ENCODE assay signal across 15 cellular contexts in genomic region chr19:40341601-40342482, GRCh38. TPM values are rescaled to one million over a fixed set of nuclear protein-coding genes. Genes with fewer than 3 reads are reported as not detected.
DNase-seq lines count a peak whose midpoint lies in the region; ATAC-seq, FAIRE-seq and TF ChIP-seq lines count a peak whose summit lies in the region.
"Had no signal": no experiment of that assay in that cellular context is flagged by ENCODE, and none has a peak within 500 bp of the region (broad histone marks: within the 10 kb centered on the region; RNA-seq: fewer than 3 reads in every experiment).

No MANE protein-coding gene starts in this region.

- in situ Hi-C loops in K562 (cut with MboI): no loop called here
- in situ Hi-C loops in HepG2 (cut with HindIII; ENCODE audit: extremely low pct_ligation_motif_present, low pct_unique_long_range_greater_than_20kb): no loop called here

- FAIRE-seq in K562 (lab: Jason Lieb, UNC) (peak; percentile 60), HepG2 (lab: Jason Lieb, UNC) (no peak)

- H3K36me3 ChIP-seq in BLaER1 (peaks cover 66% of the 10 kb centered on the region), K562 (ENCODE audit: control insufficient read depth, insufficient read depth, low read length) (peaks cover 49% of the 10 kb centered on the region; the same call in 2 of the 3 replicates), left ventricle myocardium inferior (peaks cover 15% of the 10 kb centered on the region), psoas muscle (ENCODE audit: insufficient read depth in 1 of 2, low read depth in 1 of 2) (peaks cover 0 to 20% of the 10 kb centered on the region in 2 donors), HepG2 (replicated peaks in 1 of 2; ENCODE audit: control insufficient read depth in 1 of 2, insufficient read depth in 2 of 2, low read length in 2 of 2) (peaks cover 0 to 8% of the 10 kb centered on the region in 2 experiments; a peak in 1 of 5 replicates)

- no peak; the same call in 2 of the 3 replicates for ATAC-seq in K562
- ATAC-seq in psoas muscle: peak; percentile 96 to 97 (median 96)
- ATAC-seq in HepG2: no peak
- ATAC-seq: HCT116 had no signal

- BruUV-seq in K562 (replicated peaks; lab: Mats Ljungman, UMichigan): no TSS peak
- no TSS peak for BruUV-seq in HepG2 (replicated peaks; lab: Mats Ljungman, UMichigan)

- TF ChIP-seq EP300 in K562 (IDR thresholded peaks at IDR 0.05; ENCODE audit: low read length) (no peak), HepG2 (IDR thresholded peaks at IDR 0.05; ENCODE audit: low read depth in 2 of 2, low read length in 2 of 2) (no peak), HepG2 (CRISPR knock-in tag; IDR thresholded peaks at IDR 0.05; ENCODE audit: borderline replicate concordance) (no peak)

- H4K20me1 ChIP-seq in BLaER1 (peaks cover 34% of the 10 kb centered on the region; the same call in 1 of the 2 replicates), K562 (replicated peaks; ENCODE audit: control insufficient read depth, insufficient read depth, low read length) (no peaks in the 10 kb centered on the region; the same call in none of the 2 replicates), HepG2 (ENCODE audit: insufficient read depth, low read length) (no peaks in the 10 kb centered on the region; the same call in 1 of the 2 replicates)

- no peak overlapping the region for H2AFZ ChIP-seq in K562 (ENCODE audit: low read depth, low read length)
- no peak overlapping the region for H2AFZ ChIP-seq in HepG2 (ENCODE audit: low read length)

- no peak for TF ChIP-seq POLR2A in K562 (conservative IDR thresholded peaks at IDR 0.05)
- TF ChIP-seq POLR2A in HepG2 (IDR thresholded peaks at IDR 0.05; ENCODE audit: insufficient read depth in 1 of 2, low read depth in 2 of 2, low read length in 2 of 2): no peak

- H3K4me3 ChIP-seq in BLaER1: no peak overlapping the region
- H3K4me3 ChIP-seq in K562: no peak overlapping the region
- H3K4me3 ChIP-seq in left ventricle myocardium inferior: peak overlapping the region; percentile 49
- H3K4me3 ChIP-seq in psoas muscle: peak overlapping the region; percentile 49
- no peak overlapping the region for H3K4me3 ChIP-seq in HepG2 (replicated peaks in 1 of 3; ENCODE audit: insufficient read depth in 1 of 3, low read depth in 2 of 3, low read length in 3 of 3)

- 74% methylated on average over 9 of the region's 9 CpGs for WGBS in K562 (ENCODE audit: insufficient coverage, low coverage, missing lambda C conversion rate)
- WGBS in psoas muscle, 3 donors: 32 to 34% (median 33%) methylated on average over 9 of the region's 9 CpGs
- 91% methylated on average over 7 of the region's 9 CpGs for WGBS in HepG2 (ENCODE audit: low lambda C conversion rate)

- H3K27me3 ChIP-seq in BLaER1 (no peaks in the 10 kb centered on the region), K562 (ENCODE audit: control insufficient read depth in 2 of 2, insufficient read depth in 2 of 2, low read length in 2 of 2) (no peaks in the 10 kb centered on the region), left ventricle myocardium inferior (ENCODE audit: low read depth) (no peaks in the 10 kb centered on the region), psoas muscle (ENCODE audit: insufficient read depth in 3 of 3, low read length in 2 of 3) (no peaks in the 10 kb centered on the region), HepG2 (ENCODE audit: control insufficient read depth in 1 of 2, insufficient read depth in 2 of 2, low read length in 2 of 2) (no peaks in the 10 kb centered on the region)
- H3K27me3 ChIP-seq: BE2C, neutrophil had no signal

- DNase-seq in K562 (ENCODE audit: extremely low read depth in 1 of 4, low spot score in 3 of 4): no peak
- DNase-seq in left ventricle myocardium inferior: peak; percentile 85
- peak; percentile 84 to 94 for DNase-seq in psoas muscle
- no peak for DNase-seq in mucosa of gallbladder (ENCODE audit: low spot score)
- no peak for DNase-seq in MV-4-11 (lab: John Stamatoyannopoulos, UW)
- DNase-seq in HepG2 (ENCODE audit: low spot score): no peak
- DNase-seq in NCI-H2196 (lab: John Stamatoyannopoulos, UW; ENCODE audit: unreplicated experiment): no peak
- DNase-seq: activated gamma-delta T cell treated with Interleukin-2 at 50 U/mL for 16 hours; BE2C; effector CD8-positive, alpha-beta T cell; NCI-H446; SIG-M5 had no signal

- H3K9me1 ChIP-seq in K562 (ENCODE audit: control insufficient read depth, insufficient read depth, low read length): peaks cover 3% of the 10 kb centered on the region

- H3K4me1 ChIP-seq in BLaER1: peaks cover 6% of the 10 kb centered on the region
- peaks cover 3% of the 10 kb centered on the region in 2 experiments; a peak in 2 of 5 replicates for H3K4me1 ChIP-seq in K562 (replicated peaks in 1 of 2; ENCODE audit: control insufficient read depth in 2 of 2, insufficient read depth in 2 of 2, low read length in 2 of 2)
- peaks cover 75% of the 10 kb centered on the region for H3K4me1 ChIP-seq in left ventricle myocardium inferior
- peaks cover 25% of the 10 kb centered on the region for H3K4me1 ChIP-seq in psoas muscle
- H3K4me1 ChIP-seq in HepG2 (ENCODE audit: insufficient read depth, low read length): peaks cover 2% of the 10 kb centered on the region; the same call in 1 of the 2 replicates
- H3K4me1 ChIP-seq: BE2C had no signal

- peaks cover 40% of the 10 kb centered on the region for H3K79me2 ChIP-seq in K562 (ENCODE audit: control insufficient read depth, insufficient read depth, low read length)
- peaks cover 9% of the 10 kb centered on the region for H3K79me2 ChIP-seq in HepG2 (ENCODE audit: insufficient read depth, low read length)

- no peak for TF ChIP-seq CTCF in K562 (IDR thresholded peaks at IDR 0.05 in 2 of 3, conservative IDR thresholded peaks at IDR 0.05 in 1 of 3; ENCODE audit: insufficient read depth in 2 of 3, low read depth in 1 of 3, low read length in 3 of 3)
- no peak for TF ChIP-seq CTCF in left ventricle myocardium inferior (IDR thresholded peaks at IDR 0.05; ENCODE audit: borderline replicate concordance)
- no peak for TF ChIP-seq CTCF in psoas muscle (IDR thresholded peaks at IDR 0.05)
- no peak for TF ChIP-seq CTCF in HepG2 (CRISPR knock-in tag; IDR thresholded peaks at IDR 0.05)

- H3K27ac ChIP-seq in BLaER1 (no peak overlapping the region), K562 (ENCODE audit: extremely low read depth, low read depth, low read length) (no peak overlapping the region), left ventricle myocardium inferior (replicated peaks) (peak overlapping the region; percentile 93), psoas muscle (peak overlapping the region; percentile 91), HepG2 (ENCODE audit: extremely low read length, insufficient read depth, low read length) (no peak overlapping the region)
- H3K27ac ChIP-seq: neutrophil had no signal

- CTCF ChIA-PET in K562 (lab: Yijun Ruan, JAX; ENCODE audit: low intra/inter-chr PET ratio) (no interaction called here), HepG2 (lab: Yijun Ruan, JAX; ENCODE audit: low intra/inter-chr PET ratio, low total read pairs) (no interaction called here)

- POLR2A ChIA-PET in K562 (lab: Yijun Ruan, JAX) (interaction anchor here (0.6 to 1.6 kb wide), 6 partner anchors 13 to 1051 kb away, joined by 3 to 4 read pairs (median 3); no protein-coding TSS in a partner anchor), HepG2 (lab: Yijun Ruan, JAX) (no interaction called here)

- H3K9me3 ChIP-seq in BLaER1 (no peaks in the 10 kb centered on the region), K562 (replicated peaks; ENCODE audit: control insufficient read depth, insufficient read depth, low read depth, low read length) (no peaks in the 10 kb centered on the region), left ventricle myocardium inferior (replicated peaks) (no peaks in the 10 kb centered on the region), psoas muscle (no peaks in the 10 kb centered on the region), HepG2 (ENCODE audit: low read length) (no peaks in the 10 kb centered on the region)
- H3K9me3 ChIP-seq: BE2C, neutrophil had no signal

- intact Hi-C loops in K562 (cut with micrococcal nuclease): no loop called here
- intact Hi-C loops in left ventricle myocardium inferior (cut with micrococcal nuclease): no loop called here
- intact Hi-C loops in psoas muscle (cut with DNase I): loop anchor here in 1 of 2 donors (5.0 kb wide), 1 partner anchor 70 kb away; the partner anchor contains the start of gene PRX
- intact Hi-C loops in HepG2 (cut with micrococcal nuclease; ENCODE audit: unreplicated experiment): loop anchor here (10.0 kb wide), 1 partner anchor 83 kb away; the partner anchor contains the start of gene SERTAD1

- H3K9ac ChIP-seq in BLaER1: 0 out of 2 replicates have a peak overlapping the region, but pooled peaks have one; percentile 10
- peak overlapping the region in 1 of 2 experiments; percentile 84; a peak in 2 of 4 replicates for H3K9ac ChIP-seq in K562 (ENCODE audit: insufficient read depth in 1 of 2, low read depth in 2 of 2, low read length in 2 of 2)
- H3K9ac ChIP-seq in HepG2 (ENCODE audit: insufficient read depth, low read depth, low read length): no peak overlapping the region

- H3K4me2 ChIP-seq in BLaER1 (no peak overlapping the region), K562 (ENCODE audit: insufficient read depth, low read length) (no peak overlapping the region), HepG2 (ENCODE audit: low read depth, low read length) (no peak overlapping the region)

- TF ChIP-seq RAD21 in K562 (CRISPR knock-in tag; conservative IDR thresholded peaks at IDR 0.05 in 1 of 2, IDR thresholded peaks at IDR 0.05 in 1 of 2) (no peak), HepG2 (CRISPR knock-in tag; IDR thresholded peaks at IDR 0.05) (no peak)

RNA-seq across cellular contexts. Expression of gene C19orf47, which starts 6.4 kb away (rescaled TPM):
- 54.6 and 104 TPM in 2 replicates for total RNA-seq in K562 (2011; cell fraction: chromatin; rRNA removed; ENCODE audit: low replicate concordance)
- 38.6 and 39.2 TPM in 2 replicates for total RNA-seq in K562 (2011; cell fraction: nucleolus; rRNA removed)
- total RNA-seq in K562 (2011; cell fraction: nucleoplasm; rRNA removed): 46.7 and 47.2 TPM in 2 replicates
- total RNA-seq in K562 (2014; rRNA removed) (15.8 and 18.7 TPM in 2 replicates), K562 (2014; rRNA removed; fragmentation: Illumina TruSeq; extraction: Trizol) (3.3 and 4.0 TPM in 2 replicates), K562 (2015; rRNA removed; fragmentation: Illumina TruSeq; extraction: Trizol) (9.6 and 11.0 TPM in 2 replicates), K562 (2021) (26.1 and 27.3 TPM in 2 replicates), left ventricle myocardium inferior (166 TPM), psoas muscle (100 to 1,000 TPM; 220 to 299 (median 285) TPM), mucosa of gallbladder (13.2 TPM), HepG2 (2016; rRNA removed; fragmentation: Illumina TruSeq; extraction: Trizol) (6.8 and 8.1 TPM in 2 replicates)
- polyA plus RNA-seq in K562 (2011; rRNA removed) (21.6 and 24.9 TPM in 2 replicates), K562 (2014; fragmentation: Illumina TruSeq; extraction: Trizol) (15.2 and 18.3 TPM in 2 replicates), K562 (2014; fragmentation: Nextera tagmentation; extraction: Ambion mirVana) (under 1 TPM; 0.08 to 0.66 TPM), K562 (2014; rRNA removed) (14.7 and 20.5 TPM in 2 replicates), psoas muscle (100 to 1,000 TPM; 368 to 436 (median 429) TPM), HepG2 (2011; rRNA removed) (10.6 and 11.1 TPM in 2 replicates)
- polyA plus RNA-seq in K562 (2011; cell fraction: cytosol; rRNA removed): 20.1 and 41.9 TPM in 2 replicates
- polyA plus RNA-seq in K562 (2011; cell fraction: nucleus; rRNA removed): 26.9 and 32.6 TPM in 2 replicates
- 14.8 and 15.2 TPM in 2 replicates for polyA plus RNA-seq in K562 (2012)
- 25.2 and 45.6 TPM in 2 replicates for polyA minus RNA-seq in K562 (2011; rRNA and poly(A)+ RNA removed)
- polyA minus RNA-seq in K562 (2011; cell fraction: cytosol; rRNA and poly(A)+ RNA removed): 13.1 and 23.2 TPM in 2 replicates
- polyA minus RNA-seq in K562 (2011; cell fraction: nucleus; rRNA and poly(A)+ RNA removed): 12.1 and 14.4 TPM in 2 replicates
- 12.5 and 13.5 TPM in 2 replicates for total RNA-seq in HepG2 (2016; cell fraction: cytosol; rRNA removed; fragmentation: Illumina TruSeq; extraction: Trizol; ENCODE audit: low read depth)
- 5.6 and 9.0 TPM in 2 replicates for total RNA-seq in HepG2 (2016; cell fraction: insoluble cytoplasmic fraction; rRNA removed; fragmentation: Illumina TruSeq; extraction: Trizol)
- total RNA-seq in HepG2 (2016; cell fraction: membrane; rRNA removed; fragmentation: Illumina TruSeq; extraction: Trizol): 18.7 and 22.9 TPM in 2 replicates
- 3.6 and 5.4 TPM in 2 replicates for total RNA-seq in HepG2 (2016; cell fraction: nucleus; rRNA removed; fragmentation: Illumina TruSeq; extraction: Trizol)
- 6.7 and 7.2 TPM in 2 replicates for polyA plus RNA-seq in HepG2 (2011; cell fraction: cytosol; rRNA removed)
- polyA plus RNA-seq in HepG2 (2011; cell fraction: nucleus; rRNA removed): 10.7 and 10.8 TPM in 2 replicates
- polyA plus RNA-seq in HepG2 (2012): 3.6 and 4.2 TPM in 2 replicates
- polyA plus RNA-seq in HepG2 (2016; cell fraction: cytosol; fragmentation: Illumina TruSeq; extraction: Trizol; ENCODE audit: low read depth): 12.8 and 17.0 TPM in 2 replicates
- 9.6 and 11.1 TPM in 2 replicates for polyA plus RNA-seq in HepG2 (2016; cell fraction: insoluble cytoplasmic fraction; fragmentation: Illumina TruSeq; extraction: Trizol; ENCODE audit: low read depth)
- 23.8 and 24.6 TPM in 2 replicates for polyA plus RNA-seq in HepG2 (2016; cell fraction: membrane; fragmentation: Illumina TruSeq; extraction: Trizol; ENCODE audit: low read depth)
- 12.8 and 13.4 TPM in 2 replicates for polyA plus RNA-seq in HepG2 (2016; cell fraction: nucleus; fragmentation: Illumina TruSeq; extraction: Trizol; ENCODE audit: insufficient read depth, low read depth)
- polyA minus RNA-seq in HepG2 (2011; rRNA and poly(A)+ RNA removed; ENCODE audit: low replicate concordance): 18.0 and 74.8 TPM in 2 replicates
- 7.0 and 8.4 TPM in 2 replicates for polyA minus RNA-seq in HepG2 (2011; cell fraction: cytosol; rRNA and poly(A)+ RNA removed)
- polyA minus RNA-seq in HepG2 (2011; cell fraction: nucleus; rRNA and poly(A)+ RNA removed): 6.8 and 7.3 TPM in 2 replicates

RNA-seq across cellular contexts. Expression of gene PLD3, which starts 6.7 kb away (rescaled TPM):
- total RNA-seq in K562 (2011; cell fraction: chromatin; rRNA removed; ENCODE audit: low replicate concordance): 107 and 382 TPM in 2 replicates
- 428 and 489 TPM in 2 replicates for total RNA-seq in K562 (2011; cell fraction: nucleolus; rRNA removed)
- total RNA-seq in K562 (2011; cell fraction: nucleoplasm; rRNA removed): 273 and 275 TPM in 2 replicates
- 112 and 167 TPM in 2 replicates for total RNA-seq in K562 (2014; rRNA removed)
- total RNA-seq in K562 (2014; rRNA removed; fragmentation: Illumina TruSeq; extraction: Trizol): 25.6 and 32.7 TPM in 2 replicates
- 63.5 and 72.9 TPM in 2 replicates for total RNA-seq in K562 (2015; rRNA removed; fragmentation: Illumina TruSeq; extraction: Trizol)
- total RNA-seq in K562 (2021): 121 and 128 TPM in 2 replicates
- 72.7 and 167 TPM in 2 replicates for polyA plus RNA-seq in K562 (2011; rRNA removed)
- polyA plus RNA-seq in K562 (2011; cell fraction: cytosol; rRNA removed): 103 and 259 TPM in 2 replicates
- polyA plus RNA-seq in K562 (2011; cell fraction: nucleus; rRNA removed): 92.2 and 141 TPM in 2 replicates
- polyA plus RNA-seq in K562 (2012): 172 and 394 TPM in 2 replicates
- polyA plus RNA-seq in K562 (2014; fragmentation: Illumina TruSeq; extraction: Trizol): 79.3 and 129 TPM in 2 replicates
- 1 to 10 TPM; 2.3 to 5.8 TPM for polyA plus RNA-seq in K562 (2014; fragmentation: Nextera tagmentation; extraction: Ambion mirVana)
- 81.6 and 91.2 TPM in 2 replicates for polyA plus RNA-seq in K562 (2014; rRNA removed)
- polyA minus RNA-seq in K562 (2011; rRNA and poly(A)+ RNA removed): 36.8 and 45.4 TPM in 2 replicates
- 168 and 196 TPM in 2 replicates for polyA minus RNA-seq in K562 (2011; cell fraction: cytosol; rRNA and poly(A)+ RNA removed)
- 38.8 and 46.8 TPM in 2 replicates for polyA minus RNA-seq in K562 (2011; cell fraction: nucleus; rRNA and poly(A)+ RNA removed)
- total RNA-seq in left ventricle myocardium inferior: 156 TPM
- 100 to 1,000 TPM in 1 of 4 donors, 10 to 100 TPM in 3; 77.8 to 116 (median 85.0) TPM for total RNA-seq in psoas muscle
- polyA plus RNA-seq in psoas muscle: 10 to 100 TPM; 60.2 to 87.3 (median 64.9) TPM
- 224 TPM for total RNA-seq in mucosa of gallbladder
- 26.8 and 45.7 TPM in 2 replicates for total RNA-seq in HepG2 (2016; rRNA removed; fragmentation: Illumina TruSeq; extraction: Trizol)
- total RNA-seq in HepG2 (2016; cell fraction: cytosol; rRNA removed; fragmentation: Illumina TruSeq; extraction: Trizol; ENCODE audit: low read depth): 18.2 and 19.0 TPM in 2 replicates
- total RNA-seq in HepG2 (2016; cell fraction: insoluble cytoplasmic fraction; rRNA removed; fragmentation: Illumina TruSeq; extraction: Trizol): 29.0 and 47.3 TPM in 2 replicates
- 26.1 and 41.8 TPM in 2 replicates for total RNA-seq in HepG2 (2016; cell fraction: membrane; rRNA removed; fragmentation: Illumina TruSeq; extraction: Trizol)
- 37.3 and 42.7 TPM in 2 replicates for total RNA-seq in HepG2 (2016; cell fraction: nucleus; rRNA removed; fragmentation: Illumina TruSeq; extraction: Trizol)
- 164 and 203 TPM in 2 replicates for polyA plus RNA-seq in HepG2 (2011; rRNA removed)
- 105 and 149 TPM in 2 replicates for polyA plus RNA-seq in HepG2 (2011; cell fraction: cytosol; rRNA removed)
- 114 and 115 TPM in 2 replicates for polyA plus RNA-seq in HepG2 (2011; cell fraction: nucleus; rRNA removed)
- polyA plus RNA-seq in HepG2 (2012): 107 and 135 TPM in 2 replicates
- polyA plus RNA-seq in HepG2 (2016; cell fraction: cytosol; fragmentation: Illumina TruSeq; extraction: Trizol; ENCODE audit: low read depth): 16.6 and 27.8 TPM in 2 replicates
- 36.6 and 37.2 TPM in 2 replicates for polyA plus RNA-seq in HepG2 (2016; cell fraction: insoluble cytoplasmic fraction; fragmentation: Illumina TruSeq; extraction: Trizol; ENCODE audit: low read depth)
- 34.7 and 44.6 TPM in 2 replicates for polyA plus RNA-seq in HepG2 (2016; cell fraction: membrane; fragmentation: Illumina TruSeq; extraction: Trizol; ENCODE audit: low read depth)
- polyA plus RNA-seq in HepG2 (2016; cell fraction: nucleus; fragmentation: Illumina TruSeq; extraction: Trizol; ENCODE audit: insufficient read depth, low read depth): 75.1 and 78.1 TPM in 2 replicates
- 86.0 and 162 TPM in 2 replicates for polyA minus RNA-seq in HepG2 (2011; rRNA and poly(A)+ RNA removed; ENCODE audit: low replicate concordance)
- 72.3 and 102 TPM in 2 replicates for polyA minus RNA-seq in HepG2 (2011; cell fraction: cytosol; rRNA and poly(A)+ RNA removed)
- 23.6 and 31.3 TPM in 2 replicates for polyA minus RNA-seq in HepG2 (2011; cell fraction: nucleus; rRNA and poly(A)+ RNA removed)

RNA-seq across cellular contexts. Expression of gene HIPK4, which starts 48.1 kb away (rescaled TPM):
- not detected in 2 replicates for total RNA-seq in K562 (2011; cell fraction: chromatin; rRNA removed; ENCODE audit: low replicate concordance)
- total RNA-seq in K562 (2011; cell fraction: nucleolus; rRNA removed): 0.13 TPM in 1 of 2 replicates, not detected in the other
- 0.31 TPM in 1 of 2 replicates, not detected in the other for total RNA-seq in K562 (2011; cell fraction: nucleoplasm; rRNA removed)
- total RNA-seq in K562 (2014; rRNA removed) (0.08 TPM in 1 of 2 replicates, not detected in the other), K562 (2014; rRNA removed; fragmentation: Illumina TruSeq; extraction: Trizol) (not detected in 2 replicates), K562 (2015; rRNA removed; fragmentation: Illumina TruSeq; extraction: Trizol) (not detected in 2 replicates), K562 (2021) (0.07 and 0.09 TPM in 2 replicates), left ventricle myocardium inferior (not detected), psoas muscle (under 1 TPM in 2 of 4 donors, not detected in 2; 0.08 to 0.11 TPM), mucosa of gallbladder (not detected), HepG2 (2016; rRNA removed; fragmentation: Illumina TruSeq; extraction: Trizol) (not detected in 2 replicates)
- polyA plus RNA-seq in K562 (2011; rRNA removed) (0.06 TPM in 1 of 2 replicates, not detected in the other), K562 (2014; fragmentation: Illumina TruSeq; extraction: Trizol) (not detected in 2 replicates), K562 (2014; fragmentation: Nextera tagmentation; extraction: Ambion mirVana) (not detected), K562 (2014; rRNA removed) (0.05 TPM in 1 of 2 replicates, not detected in the other), psoas muscle (under 1 TPM in 1 of 3 donors, not detected in 2; 0.03 TPM), HepG2 (2011; rRNA removed) (0.03 TPM in 1 of 2 replicates, not detected in the other)
- polyA plus RNA-seq in K562 (2011; cell fraction: cytosol; rRNA removed): 0.06 TPM in 2 replicates
- 0.10 TPM in 1 of 2 replicates, not detected in the other for polyA plus RNA-seq in K562 (2011; cell fraction: nucleus; rRNA removed)
- polyA plus RNA-seq in K562 (2012): 0.08 and 0.10 TPM in 2 replicates
- not detected in 2 replicates for polyA minus RNA-seq in K562 (2011; rRNA and poly(A)+ RNA removed)
- not detected in 2 replicates for polyA minus RNA-seq in K562 (2011; cell fraction: cytosol; rRNA and poly(A)+ RNA removed)
- polyA minus RNA-seq in K562 (2011; cell fraction: nucleus; rRNA and poly(A)+ RNA removed): not detected in 2 replicates
- total RNA-seq in HepG2 (2016; cell fraction: cytosol; rRNA removed; fragmentation: Illumina TruSeq; extraction: Trizol; ENCODE audit: low read depth): not detected in 2 replicates
- not detected in 2 replicates for total RNA-seq in HepG2 (2016; cell fraction: insoluble cytoplasmic fraction; rRNA removed; fragmentation: Illumina TruSeq; extraction: Trizol)
- total RNA-seq in HepG2 (2016; cell fraction: membrane; rRNA removed; fragmentation: Illumina TruSeq; extraction: Trizol): not detected in 2 replicates
- total RNA-seq in HepG2 (2016; cell fraction: nucleus; rRNA removed; fragmentation: Illumina TruSeq; extraction: Trizol): not detected in 2 replicates
- polyA plus RNA-seq in HepG2 (2011; cell fraction: cytosol; rRNA removed): 0.03 TPM in 1 of 2 replicates, not detected in the other
- not detected in 2 replicates for polyA plus RNA-seq in HepG2 (2011; cell fraction: nucleus; rRNA removed)
- polyA plus RNA-seq in HepG2 (2012): not detected in 2 replicates
- polyA plus RNA-seq in HepG2 (2016; cell fraction: cytosol; fragmentation: Illumina TruSeq; extraction: Trizol; ENCODE audit: low read depth): not detected in 2 replicates
- not detected in 2 replicates for polyA plus RNA-seq in HepG2 (2016; cell fraction: insoluble cytoplasmic fraction; fragmentation: Illumina TruSeq; extraction: Trizol; ENCODE audit: low read depth)
- not detected in 2 replicates for polyA plus RNA-seq in HepG2 (2016; cell fraction: membrane; fragmentation: Illumina TruSeq; extraction: Trizol; ENCODE audit: low read depth)
- polyA plus RNA-seq in HepG2 (2016; cell fraction: nucleus; fragmentation: Illumina TruSeq; extraction: Trizol; ENCODE audit: insufficient read depth, low read depth): not detected in 2 replicates
- 0.07 TPM in 1 of 2 replicates, not detected in the other for polyA minus RNA-seq in HepG2 (2011; rRNA and poly(A)+ RNA removed; ENCODE audit: low replicate concordance)
- polyA minus RNA-seq in HepG2 (2011; cell fraction: cytosol; rRNA and poly(A)+ RNA removed): not detected in 2 replicates
- polyA minus RNA-seq in HepG2 (2011; cell fraction: nucleus; rRNA and poly(A)+ RNA removed): not detected in 2 replicates

RNA-seq across cellular contexts. Expression of gene AKT2, which starts 56.7 kb away (rescaled TPM):
- 290 and 653 TPM in 2 replicates for total RNA-seq in K562 (2011; cell fraction: chromatin; rRNA removed; ENCODE audit: low replicate concordance)
- total RNA-seq in K562 (2011; cell fraction: nucleolus; rRNA removed): 340 and 358 TPM in 2 replicates
- total RNA-seq in K562 (2011; cell fraction: nucleoplasm; rRNA removed): 338 and 343 TPM in 2 replicates
- total RNA-seq in K562 (2014; rRNA removed): 61.1 and 83.7 TPM in 2 replicates
- 44.7 and 55.7 TPM in 2 replicates for total RNA-seq in K562 (2014; rRNA removed; fragmentation: Illumina TruSeq; extraction: Trizol)
- 67.4 and 67.7 TPM in 2 replicates for total RNA-seq in K562 (2015; rRNA removed; fragmentation: Illumina TruSeq; extraction: Trizol)
- 120 and 127 TPM in 2 replicates for total RNA-seq in K562 (2021)
- 90.8 and 133 TPM in 2 replicates for polyA plus RNA-seq in K562 (2011; rRNA removed)
- polyA plus RNA-seq in K562 (2011; cell fraction: cytosol; rRNA removed): 112 and 119 TPM in 2 replicates
- polyA plus RNA-seq in K562 (2011; cell fraction: nucleus; rRNA removed): 493 and 545 TPM in 2 replicates
- 76.0 and 79.7 TPM in 2 replicates for polyA plus RNA-seq in K562 (2012)
- 108 and 132 TPM in 2 replicates for polyA plus RNA-seq in K562 (2014; fragmentation: Illumina TruSeq; extraction: Trizol)
- polyA plus RNA-seq in K562 (2014; fragmentation: Nextera tagmentation; extraction: Ambion mirVana): 1 to 10 TPM; 1.1 TPM
- 85.4 and 108 TPM in 2 replicates for polyA plus RNA-seq in K562 (2014; rRNA removed)
- 47.0 and 54.6 TPM in 2 replicates for polyA minus RNA-seq in K562 (2011; rRNA and poly(A)+ RNA removed)
- polyA minus RNA-seq in K562 (2011; cell fraction: cytosol; rRNA and poly(A)+ RNA removed): 48.0 and 50.7 TPM in 2 replicates
- polyA minus RNA-seq in K562 (2011; cell fraction: nucleus; rRNA and poly(A)+ RNA removed): 66.6 and 101 TPM in 2 replicates
- total RNA-seq in left ventricle myocardium inferior: 107 TPM
- 100 to 1,000 TPM; 135 to 194 (median 173) TPM for total RNA-seq in psoas muscle
- 100 to 1,000 TPM in 1 of 3 donors, 10 to 100 TPM in 2; 81.8 to 139 (median 98.0) TPM for polyA plus RNA-seq in psoas muscle
- 119 TPM for total RNA-seq in mucosa of gallbladder
- total RNA-seq in HepG2 (2016; rRNA removed; fragmentation: Illumina TruSeq; extraction: Trizol): 82.1 and 82.7 TPM in 2 replicates
- total RNA-seq in HepG2 (2016; cell fraction: cytosol; rRNA removed; fragmentation: Illumina TruSeq; extraction: Trizol; ENCODE audit: low read depth): 42.1 and 44.9 TPM in 2 replicates
- total RNA-seq in HepG2 (2016; cell fraction: insoluble cytoplasmic fraction; rRNA removed; fragmentation: Illumina TruSeq; extraction: Trizol): 70.8 and 81.6 TPM in 2 replicates
- total RNA-seq in HepG2 (2016; cell fraction: membrane; rRNA removed; fragmentation: Illumina TruSeq; extraction: Trizol): 96.0 and 104 TPM in 2 replicates
- 55.8 and 67.9 TPM in 2 replicates for total RNA-seq in HepG2 (2016; cell fraction: nucleus; rRNA removed; fragmentation: Illumina TruSeq; extraction: Trizol)
- 173 and 182 TPM in 2 replicates for polyA plus RNA-seq in HepG2 (2011; rRNA removed)
- 88.4 and 94.7 TPM in 2 replicates for polyA plus RNA-seq in HepG2 (2011; cell fraction: cytosol; rRNA removed)
- 432 and 533 TPM in 2 replicates for polyA plus RNA-seq in HepG2 (2011; cell fraction: nucleus; rRNA removed)
- polyA plus RNA-seq in HepG2 (2012): 72.7 and 74.6 TPM in 2 replicates
- 39.5 and 46.3 TPM in 2 replicates for polyA plus RNA-seq in HepG2 (2016; cell fraction: cytosol; fragmentation: Illumina TruSeq; extraction: Trizol; ENCODE audit: low read depth)
- 92.6 and 106 TPM in 2 replicates for polyA plus RNA-seq in HepG2 (2016; cell fraction: insoluble cytoplasmic fraction; fragmentation: Illumina TruSeq; extraction: Trizol; ENCODE audit: low read depth)
- 95.0 and 114 TPM in 2 replicates for polyA plus RNA-seq in HepG2 (2016; cell fraction: membrane; fragmentation: Illumina TruSeq; extraction: Trizol; ENCODE audit: low read depth)
- 169 and 178 TPM in 2 replicates for polyA plus RNA-seq in HepG2 (2016; cell fraction: nucleus; fragmentation: Illumina TruSeq; extraction: Trizol; ENCODE audit: insufficient read depth, low read depth)
- polyA minus RNA-seq in HepG2 (2011; rRNA and poly(A)+ RNA removed; ENCODE audit: low replicate concordance): 115 and 187 TPM in 2 replicates
- 55.0 and 56.5 TPM in 2 replicates for polyA minus RNA-seq in HepG2 (2011; cell fraction: cytosol; rRNA and poly(A)+ RNA removed)
- polyA minus RNA-seq in HepG2 (2011; cell fraction: nucleus; rRNA and poly(A)+ RNA removed): 77.1 and 89.5 TPM in 2 replicates

Comparison
In these comparisons a context has a peak if more than half of its experiments do, and no peak if none do; other contexts are left out.
1. H3K27ac ChIP-seq: peak in left ventricle myocardium inferior (single experiment) and psoas muscle (single experiment); none in BLaER1 (single experiment), K562 (single experiment) and HepG2 (single experiment).
2. H3K4me3 ChIP-seq: peak in left ventricle myocardium inferior (single experiment) and psoas muscle (single experiment); none in BLaER1 (single experiment), K562 (single experiment) and HepG2 (0 of 3).
3. ATAC-seq: peak in psoas muscle (4 of 4); none in K562 (single experiment) and HepG2 (single experiment).
4. DNase-seq: peak in left ventricle myocardium inferior (single experiment) and psoas muscle (2 of 2); none in K562 (0 of 4), mucosa of gallbladder (single experiment), MV-4-11 (single experiment), HepG2 (single experiment) and NCI-H2196 (single experiment).